9 cellular contexts compared by ENCODE assay signal in the genomic region with DNA sequence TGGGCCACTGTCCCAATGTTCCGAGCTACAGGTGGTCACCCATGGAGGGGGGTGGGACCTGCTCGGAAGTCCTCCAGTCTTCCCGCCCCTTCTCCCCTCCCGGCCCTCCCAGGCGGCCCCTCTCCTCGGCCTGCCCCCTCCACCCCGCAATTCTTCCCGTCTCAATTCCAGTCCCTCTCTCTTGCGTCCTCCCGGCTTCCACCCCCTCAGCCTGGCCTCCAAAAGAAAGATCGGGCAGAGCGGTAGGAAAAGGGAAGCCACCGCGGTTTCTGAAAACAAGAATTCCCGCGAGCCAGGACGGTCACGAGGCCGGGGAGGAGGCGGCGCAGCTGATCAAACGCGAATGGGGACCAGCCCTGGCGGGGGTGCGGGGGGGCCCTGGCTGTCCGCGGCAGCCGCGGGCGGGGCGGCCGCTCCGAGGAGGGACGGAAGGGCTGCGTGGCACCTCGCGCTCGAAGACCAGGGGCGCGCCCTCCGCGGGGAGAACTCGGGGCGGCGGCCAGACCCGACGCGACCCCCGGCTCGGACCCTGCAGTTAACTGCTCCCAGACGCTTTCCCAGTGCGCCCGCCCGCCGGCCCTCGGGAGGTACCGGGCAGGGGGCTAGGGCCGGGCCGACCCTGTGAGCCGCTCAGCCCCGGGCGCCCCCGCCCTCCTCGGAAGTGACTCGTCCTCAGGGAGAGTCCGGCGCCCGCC. TPM values are rescaled to one million over a fixed set of nuclear protein-coding genes. Genes with fewer than 3 reads are reported as not detected.
DNase-seq lines count a peak whose midpoint lies in the region; ATAC-seq, FAIRE-seq and TF ChIP-seq lines count a peak whose summit lies in the region.
"Had no signal": no experiment of that assay in that cellular context is flagged by ENCODE, and none has a peak within 500 bp of the region (broad histone marks: within the 10 kb centered on the region; RNA-seq: fewer than 3 reads in every experiment).

No MANE protein-coding gene starts in this region.

- H3K18ac ChIP-seq in trophoblast cell (ENCODE audit: low read length): peak overlapping the region; percentile 85

- H2BK12ac ChIP-seq in trophoblast cell (ENCODE audit: low read length): no peak overlapping the region

- H3K79me1 ChIP-seq in trophoblast cell (ENCODE audit: low read length): peaks cover 25% of the 10 kb centered on the region

- H2BK5ac ChIP-seq in trophoblast cell (ENCODE audit: low read depth, low read length, poor library complexity): peak overlapping the region; percentile 64

- H3K23ac ChIP-seq in trophoblast cell (ENCODE audit: low read length): no peak overlapping the region

- peak overlapping the region; percentile 12 for H2AK5ac ChIP-seq in trophoblast cell (ENCODE audit: low read length)

- peak overlapping the region; percentile 84 for H3K27ac ChIP-seq in astrocyte (ENCODE audit: low read depth, low read length)
- peak overlapping the region; percentile 96 for H3K27ac ChIP-seq in trophoblast cell (ENCODE audit: low read depth, low read length)

- FAIRE-seq in astrocyte (lab: Jason Lieb, UNC): no peak

- H3K36me3 Mint-ChIP-seq in astrocyte (ENCODE audit: low read depth, unreplicated experiment): peaks cover 10% of the 10 kb centered on the region

- H3K27me3 Mint-ChIP-seq in astrocyte (ENCODE audit: low read depth, unreplicated experiment): no peaks in the 10 kb centered on the region

- H3K9ac ChIP-seq in astrocyte (ENCODE audit: low read length): peak overlapping the region; percentile 96
- peak overlapping the region; percentile 86 for H3K9ac ChIP-seq in trophoblast cell (ENCODE audit: low read length)

- H3K4ac ChIP-seq in trophoblast cell (ENCODE audit: low read depth, low read length): peak overlapping the region; percentile 81

- H3K4me1 Mint-ChIP-seq in astrocyte (ENCODE audit: low read depth, unreplicated experiment): peaks cover 41% of the 10 kb centered on the region

- no peak overlapping the region for H2AFZ ChIP-seq in astrocyte (ENCODE audit: low read depth, low read length)
- H2AFZ ChIP-seq in trophoblast cell (ENCODE audit: insufficient read depth, low read length, poor library complexity): peak overlapping the region; percentile 48

- peak overlapping the region; percentile 65 for H2BK120ac ChIP-seq in trophoblast cell (ENCODE audit: insufficient read depth, low read length, poor library complexity)

- H3K9me3 ChIP-seq in astrocyte (ENCODE audit: insufficient read depth, low read depth, low read length) (no peaks in the 10 kb centered on the region), trophoblast cell (ENCODE audit: insufficient read depth, low read depth, low read length) (peaks cover 2% of the 10 kb centered on the region)

- no peak for TF ChIP-seq CTCF in astrocyte (IDR thresholded peaks at IDR 0.05; ENCODE audit: insufficient read depth, low read depth, low read length)

- H3K79me2 ChIP-seq in astrocyte (ENCODE audit: insufficient read depth, low read length) (peaks cover 61% of the 10 kb centered on the region), trophoblast cell (ENCODE audit: control insufficient read depth, insufficient read depth, low read length, poor library complexity) (peaks cover 17% of the 10 kb centered on the region)

- H3K4me1 ChIP-seq in astrocyte (ENCODE audit: insufficient read depth, low read length) (peaks cover 29% of the 10 kb centered on the region), trophoblast cell (ENCODE audit: control insufficient read depth in 1 of 2, insufficient read depth in 2 of 2, low read length in 2 of 2) (peaks cover 3 to 25% of the 10 kb centered on the region in 2 experiments)

- H3K9me3 Mint-ChIP-seq in astrocyte (ENCODE audit: unreplicated experiment): no peaks in the 10 kb centered on the region

- H4K20me1 ChIP-seq in astrocyte (ENCODE audit: insufficient read depth, low read length): peaks cover 48% of the 10 kb centered on the region

- peak overlapping the region; percentile 91 for H3K4me3 Mint-ChIP-seq in astrocyte (ENCODE audit: unreplicated experiment)

- no CpG with 5 or more reads among the region's 68 CpGs for WGBS in trophoblast cell (ENCODE audit: extremely low coverage, insufficient coverage, insufficient read length)

- H3K4me3 ChIP-seq in astrocyte (ENCODE audit: insufficient read depth, low read depth, low read length) (peak overlapping the region; percentile 78), trophoblast cell (ENCODE audit: low read depth, low read length) (peak overlapping the region; percentile 95)

- H4K12ac ChIP-seq in trophoblast cell (ENCODE audit: low read depth, low read length): peak overlapping the region; percentile 23

- DNase-seq in NCI-H2227 (lab: John Stamatoyannopoulos, UW; ENCODE audit: unreplicated experiment) (peak; percentile 70), NCI-H2227 treated with DMSO at 0.1 percent for 48 hours (lab: John Stamatoyannopoulos, UW) (no peak), LoVo (ENCODE audit: low spot score) (peak; percentile 20), astrocyte (ENCODE audit: low read depth) (peak; percentile 60), hepatic stellate cell (ENCODE audit: low spot score) (peak; percentile 90), trophoblast cell (peak; percentile 46 to 72)
- DNase-seq: DND-41 had no signal

- H3K36me3 ChIP-seq in astrocyte (ENCODE audit: insufficient read depth, low read length) (peaks cover 10% of the 10 kb centered on the region), trophoblast cell (ENCODE audit: control insufficient read depth in 1 of 2, insufficient read depth in 2 of 2, low read length in 2 of 2) (peaks cover 11 to 12% of the 10 kb centered on the region in 2 experiments)

- ATAC-seq in GM18873 (IDR thresholded peaks at IDR 0.05; ENCODE audit: low FRiP score, unreplicated experiment) (no peak), HG02870 (IDR thresholded peaks at IDR 0.05; ENCODE audit: unreplicated experiment) (no peak)

- H3K27ac Mint-ChIP-seq in astrocyte (ENCODE audit: unreplicated experiment): peak overlapping the region; percentile 89

- peak overlapping the region; percentile 70 for H4K8ac ChIP-seq in trophoblast cell (ENCODE audit: low read depth, low read length)

- H4K91ac ChIP-seq in trophoblast cell (ENCODE audit: low read depth, low read length): peak overlapping the region; percentile 87

- H3K4me2 ChIP-seq in astrocyte (ENCODE audit: low read length): peak overlapping the region; percentile 91
- H3K4me2 ChIP-seq in trophoblast cell (ENCODE audit: low read length): peak overlapping the region; percentile 73

- peak overlapping the region; percentile 98 for H3K14ac ChIP-seq in trophoblast cell (ENCODE audit: low read length)

- no peaks in the 10 kb centered on the region for H3K27me3 ChIP-seq in astrocyte (ENCODE audit: insufficient read depth, low read length)
- H3K27me3 ChIP-seq in trophoblast cell (ENCODE audit: insufficient read depth, low read length): no peaks in the 10 kb centered on the region

RNA-seq across cellular contexts. Expression of gene PXDC1, which starts 1.0 kb away (rescaled TPM):
- total RNA-seq in astrocyte: 58.2 and 64.4 TPM in 2 replicates
- 57.9 and 59.3 TPM in 2 replicates for polyA plus RNA-seq in trophoblast cell (2013)
